Comparison of ENCODE assay signal across 8 cellular contexts in genomic region chr11:17528181-17528691, GRCh38. TPM values are rescaled to one million over a fixed set of nuclear protein-coding genes. Genes with fewer than 3 reads are reported as not detected.
A peak's percentile ranks its signal among the peaks of the same experiment; 100 is the strongest.
DNase-seq lines count a peak whose midpoint lies in the region; ATAC-seq, FAIRE-seq and TF ChIP-seq lines count a peak whose summit lies in the region.
"Had no signal": no experiment of that assay in that cellular context is flagged by ENCODE, and none has a peak within 500 bp of the region (broad histone marks: within the 10 kb centered on the region; RNA-seq: fewer than 3 reads in every experiment).

No MANE protein-coding gene starts in this region.

- no peaks in the 10 kb centered on the region for H3K36me3 ChIP-seq in esophagus muscularis mucosa
- H3K36me3 ChIP-seq in naive thymus-derived CD4-positive, alpha-beta T cell (ENCODE audit: control insufficient read depth in 2 of 3, insufficient read depth in 3 of 3, low read length in 3 of 3) = no peaks in the 10 kb centered on the region
- no peaks in the 10 kb centered on the region for H3K36me3 ChIP-seq in thyroid gland

- no peaks in the 10 kb centered on the region for H3K9me3 Mint-ChIP-seq in naive thymus-derived CD4-positive, alpha-beta T cell

- H3K27me3 ChIP-seq in esophagus muscularis mucosa (peaks cover 0 to 10% (median 0%) of the 10 kb centered on the region in 4 donors), thyroid gland (no peaks in the 10 kb centered on the region)
- no peaks in the 10 kb centered on the region for H3K27me3 ChIP-seq in naive thymus-derived CD4-positive, alpha-beta T cell (ENCODE audit: control insufficient read depth in 2 of 2, insufficient read depth in 2 of 2, low read length in 2 of 2)

- CTCF ChIA-PET in naive thymus-derived CD4-positive, alpha-beta T cell (lab: Charles Lee) = interaction anchor here (0.5 to 1.4 kb wide), 7 partner anchors 25 to 708 kb away, joined by 3 to 7 read pairs (median 3); no protein-coding TSS in a partner anchor

- H3K4me3 ChIP-seq in esophagus muscularis mucosa = no peak overlapping the region
- H3K4me3 ChIP-seq in naive thymus-derived CD4-positive, alpha-beta T cell (ENCODE audit: low read length) = no peak overlapping the region
- H3K4me3 ChIP-seq in thyroid gland (replicated peaks in 1 of 3) = no peak overlapping the region

- peak; percentile 52 to 68 (median 60) for TF ChIP-seq CTCF in esophagus muscularis mucosa (IDR thresholded peaks at IDR 0.05)
- peak in 5 of 6 experiments; percentile 17 to 62 (median 52) for TF ChIP-seq CTCF in thyroid gland (IDR thresholded peaks at IDR 0.05)

- H3K9me3 ChIP-seq in esophagus muscularis mucosa = no peaks in the 10 kb centered on the region
- H3K9me3 ChIP-seq in naive thymus-derived CD4-positive, alpha-beta T cell (ENCODE audit: control insufficient read depth in 2 of 3, low read length in 3 of 3) = no peaks in the 10 kb centered on the region
- no peaks in the 10 kb centered on the region for H3K9me3 ChIP-seq in thyroid gland

- H3K4me1 ChIP-seq in esophagus muscularis mucosa (no peaks in the 10 kb centered on the region), thyroid gland (peaks cover 0 to 27% of the 10 kb centered on the region in 2 donors)
- H3K4me1 ChIP-seq in naive thymus-derived CD4-positive, alpha-beta T cell (ENCODE audit: control insufficient read depth in 2 of 2, insufficient read depth in 2 of 2, low read length in 2 of 2) = no peaks in the 10 kb centered on the region

- no peak overlapping the region for H3K4me3 Mint-ChIP-seq in naive thymus-derived CD4-positive, alpha-beta T cell
- H3K4me3 Mint-ChIP-seq: activated naive CD8-positive, alpha-beta T cell had no signal

- 54% methylated on average over 8 of the region's 9 CpGs for WGBS in esophagus muscularis mucosa
- WGBS in thyroid gland, 2 donors = 24 to 33% methylated on average over 4 to 5 of the region's 9 CpGs

- peaks cover 0 to 7% (median 4%) of the 10 kb centered on the region in 5 donors for H3K27me3 Mint-ChIP-seq in naive thymus-derived CD4-positive, alpha-beta T cell
- H3K27me3 Mint-ChIP-seq: activated naive CD8-positive, alpha-beta T cell had no signal

- intact Hi-C loops in esophagus muscularis mucosa (cut with DNase I) = loop anchor here (2.0 kb wide), 1 partner anchor 143 kb away; no protein-coding TSS in a partner anchor
- intact Hi-C loops in naive thymus-derived CD4-positive, alpha-beta T cell (cut with micrococcal nuclease) = loop anchor here (1.0 kb wide), 2 partner anchors 144 to 298 kb away; no protein-coding TSS in a partner anchor
- intact Hi-C loops in thyroid gland (cut with DNase I) = no loop called here

- POLR2A ChIA-PET in naive thymus-derived CD4-positive, alpha-beta T cell (lab: Charles Lee) = no interaction called here

- FAIRE-seq in GM12892 (lab: Jason Lieb, UNC) = no peak

- no peaks in the 10 kb centered on the region for H3K4me1 Mint-ChIP-seq in naive thymus-derived CD4-positive, alpha-beta T cell

- TF ChIP-seq POLR2A in GM12892 (IDR thresholded peaks at IDR 0.05; ENCODE audit: low read depth, low read length) (no peak), esophagus muscularis mucosa (IDR thresholded peaks at IDR 0.05; ENCODE audit: low read depth) (no peak), thyroid gland (IDR thresholded peaks at IDR 0.05) (no peak)

- ATAC-seq in HG02885 (IDR thresholded peaks at IDR 0.05; ENCODE audit: poor library complexity, unreplicated experiment) = peak; percentile 89
- ATAC-seq in naive thymus-derived CD4-positive, alpha-beta T cell = peak; percentile 52

- H3K27ac ChIP-seq in esophagus muscularis mucosa (replicated peaks in 1 of 4) (no peak overlapping the region), thyroid gland (peak overlapping the region in 2 of 3 donors; percentile 34 to 70)
- no peak overlapping the region for H3K27ac ChIP-seq in naive thymus-derived CD4-positive, alpha-beta T cell (ENCODE audit: low read depth, low read length)

- peak; percentile 63 for DNase-seq in GM12892 (ENCODE audit: insufficient read length)
- DNase-seq in NCI-H526 treated with DMSO at 0.1 percent for 48 hours (lab: John Stamatoyannopoulos, UW) = peak; percentile 63
- peak; percentile 6 to 14 for DNase-seq in activated CD8-positive, alpha-beta memory T cell treated with anti-CD3 and anti-CD28 coated beads for 1 hour (ENCODE audit: extremely low read depth in 1 of 2, low read depth in 1 of 2)
- no peak for DNase-seq in esophagus muscularis mucosa (ENCODE audit: extremely low spot score)
- peak in 6 of 9 donors; percentile 14 to 49 (median 28) for DNase-seq in naive thymus-derived CD4-positive, alpha-beta T cell
- DNase-seq in thyroid gland = peak; percentile 59 to 69

- H3K36me3 Mint-ChIP-seq in naive thymus-derived CD4-positive, alpha-beta T cell = no peaks in the 10 kb centered on the region
- H3K36me3 Mint-ChIP-seq: activated naive CD8-positive, alpha-beta T cell had no signal

- no peak overlapping the region for H3K27ac Mint-ChIP-seq in naive thymus-derived CD4-positive, alpha-beta T cell
- H3K27ac Mint-ChIP-seq: activated naive CD8-positive, alpha-beta T cell had no signal

- no peak for TF ChIP-seq EP300 in esophagus muscularis mucosa (IDR thresholded peaks at IDR 0.05)

RNA-seq across cellular contexts. Expression of gene USH1C, which starts 16.0 kb away (rescaled TPM):
- polyA plus RNA-seq in GM12892 (2012; ENCODE audit: missing spikeins) = not detected
- total RNA-seq in esophagus muscularis mucosa (not detected), thyroid gland (1 to 10 TPM in 3 of 4 donors, not detected in 1; 1.0 to 5.9 (median 3.9) TPM)
- total RNA-seq in naive thymus-derived CD4-positive, alpha-beta T cell = not detected
- not detected for polyA plus RNA-seq in naive thymus-derived CD4-positive, alpha-beta T cell

RNA-seq across cellular contexts. Expression of gene OTOG, which starts 18.8 kb away (rescaled TPM):
- polyA plus RNA-seq in GM12892 (2012; ENCODE audit: missing spikeins) = not detected
- total RNA-seq in esophagus muscularis mucosa (not detected), thyroid gland (not detected)
- not detected for total RNA-seq in naive thymus-derived CD4-positive, alpha-beta T cell
- polyA plus RNA-seq in naive thymus-derived CD4-positive, alpha-beta T cell = not detected

RNA-seq across cellular contexts. Expression of gene ABCC8, which starts 51.6 kb away (rescaled TPM):
- not detected for polyA plus RNA-seq in GM12892 (2012; ENCODE audit: missing spikeins)
- total RNA-seq in esophagus muscularis mucosa (1 to 10 TPM in 3 of 4 donors, under 1 TPM in 1; 0.63 to 2.5 (median 1.7) TPM), thyroid gland (10 to 100 TPM; 10.9 to 19.1 (median 15.1) TPM)
- total RNA-seq in naive thymus-derived CD4-positive, alpha-beta T cell = under 1 TPM in 1 of 5 experiments, not detected in 4; 0.36 TPM
- not detected for polyA plus RNA-seq in naive thymus-derived CD4-positive, alpha-beta T cell

Comparison
In these comparisons a context has a peak if more than half of its experiments do, and no peak if none do; other contexts are left out.
1. H3K27ac ChIP-seq: peak in thyroid gland (2 of 3); none in esophagus muscularis mucosa (0 of 4) and naive thymus-derived CD4-positive, alpha-beta T cell (single experiment).